In genomic region chr15:96252148-96252547, GRCh38 we compare ENCODE assay signal across 21 cellular contexts.
DNase-seq lines count a peak whose midpoint lies in the region; ATAC-seq, FAIRE-seq and TF ChIP-seq lines count a peak whose summit lies in the region.
"Had no signal": no experiment of that assay in that cellular context is flagged by ENCODE, and none has a peak within 500 bp of the region (broad histone marks: within the 10 kb centered on the region; RNA-seq: fewer than 3 reads in every experiment).

No MANE protein-coding gene starts in this region.

- H3K36me3 ChIP-seq in lung (ENCODE audit: control insufficient read depth in 2 of 2, insufficient read depth in 2 of 2, low read length in 2 of 2), result no peaks in the 10 kb centered on the region

- peak; percentile 34 for ATAC-seq in lung (ENCODE audit: insufficient read depth, low FRiP score)
- ATAC-seq in GM21529 (IDR thresholded peaks at IDR 0.05; ENCODE audit: unreplicated experiment), result no peak
- ATAC-seq: K562, SK-N-SH treated with all-trans-retinoic acid at 6 μM for 48 hours had no signal

- WGBS in lung, 2 donors, result 75 to 82% methylated on average over 5 of the region's 5 CpGs

- no peak overlapping the region for H3K27ac ChIP-seq in lung (ENCODE audit: low read depth in 1 of 2, low read length in 1 of 2)
- H3K27ac ChIP-seq: C4-2B, RWPE1 had no signal

- TF ChIP-seq CTCF in epithelial cell of proximal tubule (conservative IDR thresholded peaks at IDR 0.05; ENCODE audit: low read depth, low read length), result no peak
- TF ChIP-seq CTCF in lung (IDR thresholded peaks at IDR 0.05; ENCODE audit: control extremely low read depth, extremely low read depth), result no peak

- H3K4me3 ChIP-seq in epithelial cell of proximal tubule (ENCODE audit: low read depth, low read length), result no peak overlapping the region
- no peak overlapping the region for H3K4me3 ChIP-seq in lung
- H3K4me3 ChIP-seq: K562 had no signal

- H3K4me1 ChIP-seq in lung (ENCODE audit: control insufficient read depth in 2 of 2, insufficient read depth in 2 of 2, low read length in 2 of 2), result no peaks in the 10 kb centered on the region

- FAIRE-seq in GM12892 (lab: Jason Lieb, UNC), result no peak
- FAIRE-seq: GM18507, K562 had no signal

- no peaks in the 10 kb centered on the region for H3K27me3 ChIP-seq in lung (ENCODE audit: control insufficient read depth, insufficient read depth)

- peak; percentile 41 for DNase-seq in HT-29 (ENCODE audit: low spot score)
- peak; percentile 99 for DNase-seq in epithelial cell of proximal tubule (ENCODE audit: low read depth)
- no peak for DNase-seq in lung (ENCODE audit: low spot score)
- no peak for DNase-seq in GM12892 (ENCODE audit: insufficient read length)
- DNase-seq in NCI-H2107 (lab: John Stamatoyannopoulos, UW), result no peak
- DNase-seq in NCI-H526 treated with DMSO at 0.1 percent for 48 hours (lab: John Stamatoyannopoulos, UW), result no peak
- DNase-seq: ACHN, AML-193, DMS153, GF-D8, GOT3, NCI-H1105 treated with DMSO at 0.1 percent for 48 hours, NCI-H1694, NCI-H226, SIG-M5 had no signal

- TF ChIP-seq POLR2A in GM12892 (IDR thresholded peaks at IDR 0.05; ENCODE audit: low read depth, low read length), result no peak

- H3K9me3 ChIP-seq in lung (ENCODE audit: control insufficient read depth in 2 of 2, insufficient read depth in 1 of 2, low read length in 1 of 2), result peaks cover 0 to 4% of the 10 kb centered on the region in 2 donors

Comparison
In these comparisons a context has a peak if more than half of its experiments do, and no peak if none do; other contexts are left out.
1. DNase-seq: peak in HT-29 (single experiment) and epithelial cell of proximal tubule (single experiment); none in lung (single experiment), GM12892 (single experiment), NCI-H2107 (single experiment) and NCI-H526 treated with DMSO at 0.1 percent for 48 hours (single experiment).